In the genomic region with DNA sequence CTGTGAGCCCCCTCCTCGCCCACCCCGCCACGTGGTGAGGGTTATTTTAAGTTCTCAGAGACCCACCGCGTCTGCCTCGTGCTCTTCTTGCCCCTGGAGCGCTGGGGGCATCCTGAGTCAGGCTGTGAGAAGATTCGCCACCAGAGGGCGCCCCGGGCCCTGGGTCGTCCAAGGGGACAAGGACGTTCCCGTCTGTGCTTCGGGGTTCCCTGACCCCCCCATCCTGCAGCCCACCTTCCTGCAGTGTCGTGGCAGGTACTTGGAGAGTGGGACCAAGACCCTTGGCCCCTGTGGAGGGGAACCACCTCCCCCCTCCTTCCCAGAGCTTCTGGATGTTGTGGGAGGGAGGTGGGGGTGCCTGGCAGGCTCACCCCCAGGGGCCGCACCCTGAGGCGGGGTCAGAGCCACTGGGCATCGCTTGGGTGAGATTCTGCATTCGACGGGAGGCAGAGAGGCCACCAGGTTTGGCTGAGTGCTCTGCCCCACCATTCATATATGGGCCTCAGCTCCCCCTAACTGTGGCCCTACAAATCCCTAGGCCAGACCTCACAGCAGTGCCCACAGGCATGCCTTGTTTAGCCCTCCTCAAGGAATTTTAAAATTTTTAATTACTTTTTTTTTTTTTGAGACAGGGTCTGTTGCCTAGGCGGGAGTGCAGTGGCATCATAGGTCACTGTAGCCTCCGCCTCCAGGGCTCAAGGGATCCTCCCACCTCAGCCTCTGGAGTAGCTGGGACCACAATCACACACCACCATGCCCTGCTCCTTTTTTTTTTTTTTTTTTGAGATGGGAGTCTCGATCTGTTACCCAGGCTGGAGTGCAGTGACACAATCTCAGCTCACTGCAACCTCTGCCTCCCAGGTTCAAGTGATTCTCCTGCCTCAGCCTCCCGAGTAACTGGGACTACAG, we compare ENCODE assay signal across 1 cellular context.
TF ChIP-seq lines count a peak whose summit lies in the region.

No MANE protein-coding gene starts in this region.

TF ChIP-seq in H1, 55 proteins besides CTCF, POLR2A, EP300 and RAD21:
- TF ChIP-seq JUND (IDR thresholded peaks at IDR 0.05; ENCODE audit: low read length) (0 out of 2 replicates have a peak, but pooled peaks have one; percentile 6), TAF7 (optimal IDR thresholded peaks at IDR 0.05; ENCODE audit: borderline replicate concordance, low read depth, low read length) (peak; percentile 33), POU5F1 (IDR thresholded peaks at IDR 0.05; ENCODE audit: low read depth, low read length) (no peak), CEBPB (IDR thresholded peaks at IDR 0.05; ENCODE audit: low read depth, low read length) (no peak), SP4 (IDR thresholded peaks at IDR 0.05; ENCODE audit: low read length) (peak; percentile 60; the same call in 1 of the 2 replicates), CREB1 (IDR thresholded peaks at IDR 0.05) (peak; percentile 54), POLR2AphosphoS5 (IDR thresholded peaks at IDR 0.05; ENCODE audit: low read depth, low read length) (peak; percentile 25; the same call in 1 of the 2 replicates)
- TF ChIP-seq, protein P1, sequence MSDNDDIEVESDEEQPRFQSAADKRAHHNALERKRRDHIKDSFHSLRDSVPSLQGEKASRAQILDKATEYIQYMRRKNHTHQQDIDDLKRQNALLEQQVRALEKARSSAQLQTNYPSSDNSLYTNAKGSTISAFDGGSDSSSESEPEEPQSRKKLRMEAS (IDR thresholded peaks at IDR 0.05), result peak; percentile 82
- TF ChIP-seq, protein P2, sequence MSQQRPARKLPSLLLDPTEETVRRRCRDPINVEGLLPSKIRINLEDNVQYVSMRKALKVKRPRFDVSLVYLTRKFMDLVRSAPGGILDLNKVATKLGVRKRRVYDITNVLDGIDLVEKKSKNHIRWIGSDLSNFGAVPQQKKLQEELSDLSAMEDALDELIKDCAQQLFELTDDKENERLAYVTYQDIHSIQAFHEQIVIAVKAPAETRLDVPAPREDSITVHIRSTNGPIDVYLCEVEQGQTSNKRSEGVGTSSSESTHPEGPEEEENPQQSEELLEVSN (IDR thresholded peaks at IDR 0.05), result peak; percentile 48; the same call in 1 of the 2 replicates
